In genomic region chr4:53816561-53816960, GRCh38 we compare ENCODE assay signal across 18 cellular contexts.
A peak's percentile ranks its signal among the peaks of the same experiment; 100 is the strongest.
DNase-seq lines count a peak whose midpoint lies in the region; ATAC-seq and TF ChIP-seq lines count a peak whose summit lies in the region.
"Had no signal": no experiment of that assay in that cellular context is flagged by ENCODE, and none has a peak within 500 bp of the region (broad histone marks: within the 10 kb centered on the region; RNA-seq: fewer than 3 reads in every experiment).

No MANE protein-coding gene starts in this region.

- H3K27ac Mint-ChIP-seq in activated T-helper 1 cell treated with anti-CD3 and anti-CD28 coated beads, Interleukin-12 subunit alpha, Interleukin-12 subunit beta, Interleukin-2, Interleukin-4 antibody, amounts not matched to agents 30 ng/mL and 10 ng/mL and 1 ng/mL, durations not matched to agents 14 hours and 24 hours and 36 hours, result no peak overlapping the region

- no peaks in the 10 kb centered on the region for H3K4me1 Mint-ChIP-seq in activated T-helper 1 cell treated with anti-CD3 and anti-CD28 coated beads, Interleukin-12 subunit alpha, Interleukin-12 subunit beta, Interleukin-2, Interleukin-4 antibody, amounts not matched to agents 30 ng/mL and 10 ng/mL and 1 ng/mL, durations not matched to agents 14 hours and 24 hours and 36 hours (ENCODE audit: low read depth)
- H3K4me1 Mint-ChIP-seq: CD8-positive, alpha-beta memory T cell had no signal

- no peak overlapping the region for H3K4me3 ChIP-seq in BJ (ENCODE audit: low read depth, low read length)
- no peak overlapping the region for H3K4me3 ChIP-seq in vagina
- H3K4me3 ChIP-seq: BLaER1, SJSA1 had no signal

- no peaks in the 10 kb centered on the region for H3K9me3 ChIP-seq in vagina
- H3K9me3 ChIP-seq: BLaER1, SJSA1 had no signal

- TF ChIP-seq CTCF in BJ (IDR thresholded peaks at IDR 0.05; ENCODE audit: insufficient read depth, low read depth, low read length), result 0 out of 2 replicates have a peak, but pooled peaks have one; percentile 10
- no peak for TF ChIP-seq CTCF in vagina (IDR thresholded peaks at IDR 0.05)

- no peaks in the 10 kb centered on the region for H3K9me3 Mint-ChIP-seq in activated T-helper 1 cell treated with anti-CD3 and anti-CD28 coated beads, Interleukin-12 subunit alpha, Interleukin-12 subunit beta, Interleukin-2, Interleukin-4 antibody, amounts not matched to agents 30 ng/mL and 10 ng/mL and 1 ng/mL, durations not matched to agents 14 hours and 24 hours and 36 hours

- no peaks in the 10 kb centered on the region for H3K27me3 Mint-ChIP-seq in activated T-helper 1 cell treated with anti-CD3 and anti-CD28 coated beads, Interleukin-12 subunit alpha, Interleukin-12 subunit beta, Interleukin-2, Interleukin-4 antibody, amounts not matched to agents 30 ng/mL and 10 ng/mL and 1 ng/mL, durations not matched to agents 14 hours and 24 hours and 36 hours (ENCODE audit: insufficient read depth)

- H3K36me3 ChIP-seq in BJ (ENCODE audit: control insufficient read depth, insufficient read depth, low read length), result no peaks in the 10 kb centered on the region
- no peaks in the 10 kb centered on the region for H3K36me3 ChIP-seq in vagina
- H3K36me3 ChIP-seq: BLaER1, SJSA1 had no signal

- intact Hi-C loops in vagina (cut with DNase I), result no loop called here
- intact Hi-C loops in activated T-helper 1 cell treated with anti-CD3 and anti-CD28 coated beads, Interleukin-12 subunit alpha, Interleukin-12 subunit beta, Interleukin-2, Interleukin-4 antibody, amounts not matched to agents 30 ng/mL and 10 ng/mL and 1 ng/mL, durations not matched to agents 14 hours and 24 hours and 36 hours (cut with micrococcal nuclease), result no loop called here

- TF ChIP-seq POLR2A in vagina (IDR thresholded peaks at IDR 0.05), result no peak

- no peak overlapping the region for H3K4me3 Mint-ChIP-seq in activated T-helper 1 cell treated with anti-CD3 and anti-CD28 coated beads, Interleukin-12 subunit alpha, Interleukin-12 subunit beta, Interleukin-2, Interleukin-4 antibody, amounts not matched to agents 30 ng/mL and 10 ng/mL and 1 ng/mL, durations not matched to agents 14 hours and 24 hours and 36 hours
- H3K4me3 Mint-ChIP-seq: CD8-positive, alpha-beta memory T cell had no signal

- no peaks in the 10 kb centered on the region for H3K36me3 Mint-ChIP-seq in activated T-helper 1 cell treated with anti-CD3 and anti-CD28 coated beads, Interleukin-12 subunit alpha, Interleukin-12 subunit beta, Interleukin-2, Interleukin-4 antibody, amounts not matched to agents 30 ng/mL and 10 ng/mL and 1 ng/mL, durations not matched to agents 14 hours and 24 hours and 36 hours (ENCODE audit: low read depth)
- H3K36me3 Mint-ChIP-seq: CD8-positive, alpha-beta memory T cell had no signal

- DNase-seq in BJ (ENCODE audit: low read depth) (peak; percentile 45), astrocyte of the hippocampus (ENCODE audit: low read depth, low spot score) (peak; percentile 20), iris pigment epithelial cell (ENCODE audit: low read depth) (peak; percentile 44), vagina (ENCODE audit: extremely low spot score in 2 of 2) (no peak), MV-4-11 (lab: John Stamatoyannopoulos, UW) (no peak)
- DNase-seq in activated T-helper 1 cell treated with anti-CD3 and anti-CD28 coated beads, Interleukin-12 subunit alpha, Interleukin-12 subunit beta, Interleukin-2, Interleukin-4 antibody, amounts not matched to agents 30 ng/mL and 10 ng/mL and 1 ng/mL, durations not matched to agents 14 hours and 24 hours and 36 hours (ENCODE audit: low spot score), result no peak
- DNase-seq: CD8-positive, alpha-beta memory T cell; DMS79 treated with DMSO at 0.1 percent for 48 hours; GDM1; Kasumi-1; MM.1S; NCI-H1105 treated with DMSO at 0.1 percent for 48 hours; NCI-H1694 treated with DMSO at 0.1 percent for 48 hours; NCI-H2107; NCI-H2227 treated with DMSO at 0.1 percent for 48 hours had no signal

- H3K27me3 ChIP-seq in BJ (ENCODE audit: control insufficient read depth, insufficient read depth, low read length), result no peaks in the 10 kb centered on the region
- H3K27me3 ChIP-seq in vagina, result no peaks in the 10 kb centered on the region
- H3K27me3 ChIP-seq: BLaER1, SJSA1 had no signal

- no peaks in the 10 kb centered on the region for H3K4me1 ChIP-seq in vagina
- H3K4me1 ChIP-seq: BLaER1, SJSA1 had no signal

- CTCF ChIA-PET in BJ (lab: Yijun Ruan, JAX), result interaction anchor here (2.5 kb wide), 1 partner anchor 12 kb away, joined by 8 read pairs; no protein-coding TSS in a partner anchor

- ATAC-seq in GM21423 (IDR thresholded peaks at IDR 0.05; ENCODE audit: unreplicated experiment), result no peak

- H3K27ac ChIP-seq in vagina, result peak overlapping the region; percentile 25
- H3K27ac ChIP-seq: BLaER1, SJSA1 had no signal

- POLR2A ChIA-PET in BJ (lab: Charles Lee), result no interaction called here

Comparison
In these comparisons a context has a peak if more than half of its experiments do, and no peak if none do; other contexts are left out.
1. DNase-seq: peak in BJ (single experiment), astrocyte of the hippocampus (single experiment) and iris pigment epithelial cell (single experiment); none in vagina (0 of 2), MV-4-11 (single experiment) and activated T-helper 1 cell treated with anti-CD3 and anti-CD28 coated beads, Interleukin-12 subunit alpha, Interleukin-12 subunit beta, Interleukin-2, Interleukin-4 antibody, amounts not matched to agents 30 ng/mL and 10 ng/mL and 1 ng/mL, durations not matched to agents 14 hours and 24 hours and 36 hours (single experiment).